ENCODE assay signal across 1 cellular context in genomic region chr11:83815736-83816135, GRCh38.
TF ChIP-seq lines count a peak whose summit lies in the region.

No MANE protein-coding gene starts in this region.

TF ChIP-seq in neural cell, 6 proteins besides CTCF, POLR2A, EP300 and RAD21 (continued from another document):
- no peak for TF ChIP-seq REST (IDR thresholded peaks at IDR 0.05; ENCODE audit: borderline replicate concordance)
- TF ChIP-seq SMC3 (conservative IDR thresholded peaks at IDR 0.05; ENCODE audit: poor library complexity) = no peak
- no peak for TF ChIP-seq EZH2 (IDR thresholded peaks at IDR 0.05; ENCODE audit: borderline replicate concordance, insufficient read depth, low read length, poor library complexity, severe bottlenecking)
- no peak for TF ChIP-seq MXI1 (conservative IDR thresholded peaks at IDR 0.05; ENCODE audit: poor library complexity, severe bottlenecking)
- TF ChIP-seq POLR2AphosphoS5 (IDR thresholded peaks at IDR 0.05) = no peak
